1 cellular context compared by ENCODE assay signal in genomic region chr6:56746767-56747504, GRCh38.
TF ChIP-seq lines count a peak whose summit lies in the region.

No MANE protein-coding gene starts in this region.

TF ChIP-seq in GM23338, 12 proteins besides CTCF, POLR2A, EP300 and RAD21 (continued from another document):
- TF ChIP-seq REST (IDR thresholded peaks at IDR 0.05; ENCODE audit: unreplicated experiment) (no peak), EZH2phosphoT487 (IDR thresholded peaks at IDR 0.05; ENCODE audit: unreplicated experiment) (no peak), ZNF462 (CRISPR knock-in tag; IDR thresholded peaks at IDR 0.05) (no peak), NANOG (IDR thresholded peaks at IDR 0.05; ENCODE audit: borderline replicate concordance) (no peak), ETS1 (IDR thresholded peaks at IDR 0.05) (no peak)
TF ChIP-seq in GM23338: peak in this region for 0.
